7 cellular contexts compared by ENCODE assay signal in the genomic region with DNA sequence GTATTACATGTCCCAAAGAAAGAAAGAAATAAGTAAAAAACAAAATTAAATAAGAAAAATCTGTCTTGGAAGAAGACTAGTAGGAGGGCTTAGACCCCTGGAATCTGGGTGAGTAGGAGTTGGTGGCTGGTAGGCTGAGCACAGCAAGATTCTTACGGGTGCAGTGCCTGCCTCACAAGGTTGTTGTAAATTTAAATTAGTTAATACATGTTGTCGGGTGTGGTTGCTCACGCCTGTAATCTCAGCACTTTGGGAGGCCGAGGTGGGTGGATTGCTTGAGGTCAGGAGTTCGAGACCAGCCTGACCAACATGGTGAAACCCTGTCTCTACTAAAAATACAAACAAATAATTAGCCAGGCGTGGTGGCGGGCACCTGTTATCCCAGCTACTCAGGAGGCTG. TPM values are rescaled to one million over a fixed set of nuclear protein-coding genes. Genes with fewer than 3 reads are reported as not detected.
"Had no signal": no experiment of that assay in that cellular context is flagged by ENCODE, and none has a peak within 500 bp of the region (broad histone marks: within the 10 kb centered on the region; RNA-seq: fewer than 3 reads in every experiment).

No MANE protein-coding gene starts in this region.

RNA-seq across cellular contexts. Expression of a gene that starts 13.4 kb away (rescaled TPM):
- total RNA-seq: GM23338, H1, H4, H7, H9, HFFc6 had no signal
- polyA plus RNA-seq: GM23248, GM23338, H1 had no signal
